ENCODE assay signal across 8 cellular contexts in the genomic region with DNA sequence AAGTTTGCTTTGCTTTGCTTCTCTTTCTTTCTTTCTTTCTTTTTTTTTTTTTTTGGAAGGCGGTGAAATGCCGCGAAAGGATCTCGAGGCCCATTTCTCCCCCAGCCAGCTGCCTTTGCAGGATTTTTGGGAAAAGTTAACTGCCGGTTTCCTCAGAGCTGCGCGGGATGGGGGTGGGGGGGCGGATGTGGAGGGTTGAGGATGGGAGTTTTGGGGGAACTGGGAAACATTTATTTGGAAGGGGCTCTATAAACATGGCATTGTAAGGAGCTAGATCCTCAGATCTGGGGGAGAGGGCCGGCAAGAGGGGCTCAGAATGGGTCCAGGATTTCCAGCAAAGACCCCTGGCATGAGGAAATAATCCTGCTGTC. TPM values are rescaled to one million over a fixed set of nuclear protein-coding genes. Genes with fewer than 3 reads are reported as not detected.
DNase-seq lines count a peak whose midpoint lies in the region; ATAC-seq and TF ChIP-seq lines count a peak whose summit lies in the region.

No MANE protein-coding gene starts in this region.

- H3K27ac ChIP-seq in SJCRH30 (peak overlapping the region; percentile 90), rectal smooth muscle tissue (ENCODE audit: low read depth, low read length) (peak overlapping the region; percentile 75)

- no peak overlapping the region for H3K9ac ChIP-seq in rectal smooth muscle tissue (ENCODE audit: low read length)

- peak overlapping the region; percentile 59 for H3K4me3 ChIP-seq in GM06990 (replicated peaks; ENCODE audit: low read depth, low read length)
- H3K4me3 ChIP-seq in SJCRH30: peak overlapping the region; percentile 82
- peak overlapping the region; percentile 75 for H3K4me3 ChIP-seq in fibroblast of mammary gland (ENCODE audit: control insufficient read depth, low read depth, low read length)
- H3K4me3 ChIP-seq in rectal smooth muscle tissue (ENCODE audit: low read length): peak overlapping the region; percentile 66

- no peaks in the 10 kb centered on the region for H3K27me3 ChIP-seq in GM06990 (replicated peaks; ENCODE audit: control insufficient read depth, insufficient read depth, low read length)
- no peaks in the 10 kb centered on the region for H3K27me3 ChIP-seq in SJCRH30
- no peaks in the 10 kb centered on the region for H3K27me3 ChIP-seq in rectal smooth muscle tissue (ENCODE audit: control insufficient read depth, insufficient read depth, low read length)

- no peaks in the 10 kb centered on the region for H3K36me3 ChIP-seq in GM06990 (ENCODE audit: control insufficient read depth, insufficient read depth, low read length)
- 0 out of 2 replicates have a peak, but pooled peaks cover 2% of the 10 kb centered on the region for H3K36me3 ChIP-seq in SJCRH30
- no peaks in the 10 kb centered on the region for H3K36me3 ChIP-seq in rectal smooth muscle tissue (ENCODE audit: control insufficient read depth, insufficient read depth, low read length)

- H3K9me3 ChIP-seq in SJCRH30 (replicated peaks): no peaks in the 10 kb centered on the region

- TF ChIP-seq CTCF in GM06990 (IDR thresholded peaks at IDR 0.05; ENCODE audit: insufficient read depth, low read length, poor library complexity, severe bottlenecking) (no peak), fibroblast of mammary gland (conservative IDR thresholded peaks at IDR 0.05; ENCODE audit: control insufficient read depth, insufficient read depth, low read depth, low read length) (no peak)

- ATAC-seq in HG03469 (IDR thresholded peaks at IDR 0.05; ENCODE audit: unreplicated experiment): no peak

- peaks cover 14% of the 10 kb centered on the region; the same call in 1 of the 2 replicates for H3K4me1 ChIP-seq in SJCRH30
- H3K4me1 ChIP-seq in rectal smooth muscle tissue (ENCODE audit: control insufficient read depth, insufficient read depth, low read length): peaks cover 8% of the 10 kb centered on the region

- DNase-seq in GM06990 (ENCODE audit: extremely low read depth, insufficient read length): no peak
- peak; percentile 24 to 52 for DNase-seq in SJCRH30
- DNase-seq in fibroblast of mammary gland (ENCODE audit: low read depth): no peak
- DNase-seq in NCI-H524 (lab: John Stamatoyannopoulos, UW): no peak
- no peak for DNase-seq in retina
- no peak for DNase-seq in NOMO-1 treated with dmso at 0.1 percent for 144 hours (lab: John Stamatoyannopoulos, UW; ENCODE audit: unreplicated experiment)

RNA-seq across cellular contexts. Expression of gene ZNF362, which starts 1.1 kb away (rescaled TPM):
- 27.3 and 29.3 TPM in 2 replicates for total RNA-seq in SJCRH30 (2014; rRNA removed; shearing (Covaris generic))

Comparison
In these comparisons a context has a peak if more than half of its experiments do, and no peak if none do; other contexts are left out.
1. DNase-seq: peak in SJCRH30 (2 of 2); none in GM06990 (single experiment), fibroblast of mammary gland (single experiment), NCI-H524 (0 of 2), retina (single experiment) and NOMO-1 treated with dmso at 0.1 percent for 144 hours (single experiment).
2. Peak in every context shown above with its lines, with median percentiles within 50 percentile points of each other: H3K4me3 ChIP-seq.